ENCODE assay signal across 9 cellular contexts in the genomic region with DNA sequence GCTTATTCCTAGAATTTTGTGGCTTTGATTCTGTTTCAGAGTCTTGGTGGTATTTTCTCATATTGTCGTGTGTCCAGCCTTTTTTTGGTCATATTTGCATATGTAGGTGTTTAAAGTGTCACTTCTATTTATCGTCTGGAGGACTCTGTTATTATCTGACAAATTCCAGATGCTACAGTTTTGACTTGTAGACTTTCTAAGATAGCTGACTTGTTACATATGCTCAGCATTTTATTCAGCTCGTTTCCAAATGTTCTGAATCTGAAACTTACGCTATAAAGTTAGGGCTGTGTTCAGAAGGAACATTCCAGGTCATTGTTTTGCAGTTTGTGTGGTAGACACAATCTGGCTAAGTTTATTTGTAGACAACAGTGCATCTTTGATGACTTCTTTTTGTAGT. TPM values are rescaled to one million over a fixed set of nuclear protein-coding genes. Genes with fewer than 3 reads are reported as not detected.
DNase-seq lines count a peak whose midpoint lies in the region; ATAC-seq, FAIRE-seq and TF ChIP-seq lines count a peak whose summit lies in the region.
"Had no signal": no experiment of that assay in that cellular context is flagged by ENCODE, and none has a peak within 500 bp of the region (broad histone marks: within the 10 kb centered on the region; RNA-seq: fewer than 3 reads in every experiment).

No MANE protein-coding gene starts in this region.

- H3K4me3 ChIP-seq in bronchial epithelial cell (ENCODE audit: low read depth, low read length), result peak overlapping the region; percentile 84
- H3K4me3 ChIP-seq in mononuclear cell (ENCODE audit: low read length), result peak overlapping the region; percentile 82
- H3K4me3 ChIP-seq in aorta (ENCODE audit: low read length in 2 of 2), result peak overlapping the region; percentile 61 to 97

- DNase-seq in stimulated activated naive CD8-positive, alpha-beta T cell treated with anti-CD3 and anti-CD28 coated beads, Interleukin-15, Interleukin-2, amounts not matched to agents 100 U/mL and 50 U/mL, for 24 hours, result no peak
- DNase-seq in bronchial epithelial cell (ENCODE audit: low read depth) (no peak), aorta (no peak), putamen (ENCODE audit: low spot score) (no peak)
- DNase-seq in activated CD4-positive, CD25-positive, alpha-beta regulatory T cell (lab: John Stamatoyannopoulos, UW), result no peak
- DNase-seq: KBM-7 had no signal

- WGBS in aorta, 2 donors, result 5% methylated on average over 4 of the region's 4 CpGs

- ATAC-seq in stimulated activated naive CD8-positive, alpha-beta T cell treated with anti-CD3 and anti-CD28 coated beads, Interleukin-15, Interleukin-2, amounts not matched to agents 100 U/mL and 50 U/mL, for 24 hours, result no peak
- no peak for ATAC-seq in aorta (ENCODE audit: low FRiP score)
- no peak for ATAC-seq in GM18867 (IDR thresholded peaks at IDR 0.05; ENCODE audit: unreplicated experiment)

- H3K27me3 Mint-ChIP-seq in stimulated activated naive CD8-positive, alpha-beta T cell treated with anti-CD3 and anti-CD28 coated beads, Interleukin-15, Interleukin-2, amounts not matched to agents 100 ng/mL and 50 ng/mL, for 24 hours, result no peaks in the 10 kb centered on the region

- intact Hi-C loops in aorta (cut with DNase I), result loop anchor here (5.0 to 10.0 kb wide), 3 partner anchors 56 to 151 kb away; partner anchors contain the start of gene SHQ1 (in 1 of the 2)

- H3K4me3 Mint-ChIP-seq in stimulated activated naive CD8-positive, alpha-beta T cell treated with anti-CD3 and anti-CD28 coated beads, Interleukin-15, Interleukin-2, amounts not matched to agents 100 ng/mL and 50 ng/mL, for 24 hours, result peak overlapping the region; percentile 89

- no peaks in the 10 kb centered on the region for H3K9me3 Mint-ChIP-seq in stimulated activated naive CD8-positive, alpha-beta T cell treated with anti-CD3 and anti-CD28 coated beads, Interleukin-15, Interleukin-2, amounts not matched to agents 100 ng/mL and 50 ng/mL, for 24 hours

- H3K4me1 ChIP-seq in mononuclear cell (ENCODE audit: insufficient read depth, low read length), result peaks cover 45% of the 10 kb centered on the region
- peaks cover 0 to 4% of the 10 kb centered on the region in 2 donors for H3K4me1 ChIP-seq in aorta (ENCODE audit: control insufficient read depth in 1 of 2, insufficient read depth in 2 of 2, low read length in 2 of 2)

- TF ChIP-seq CTCF in bronchial epithelial cell (IDR thresholded peaks at IDR 0.05; ENCODE audit: insufficient read depth, low read length, severe bottlenecking), result no peak

- H3K27me3 ChIP-seq in bronchial epithelial cell (ENCODE audit: control insufficient read depth, insufficient read depth, low read length) (no peaks in the 10 kb centered on the region), mononuclear cell (ENCODE audit: insufficient read depth, low read length) (no peaks in the 10 kb centered on the region), aorta (ENCODE audit: control insufficient read depth in 1 of 2, insufficient read depth in 2 of 2, low read length in 1 of 2) (no peaks in the 10 kb centered on the region)

- no peak overlapping the region for H3K27ac Mint-ChIP-seq in stimulated activated naive CD8-positive, alpha-beta T cell treated with anti-CD3 and anti-CD28 coated beads, Interleukin-15, Interleukin-2, amounts not matched to agents 100 ng/mL and 50 ng/mL, for 24 hours

- H3K27ac ChIP-seq in aorta (ENCODE audit: low read depth in 1 of 2, low read length in 2 of 2), result no peak overlapping the region

- FAIRE-seq in bronchial epithelial cell (lab: Jason Lieb, UNC), result no peak

- H3K36me3 ChIP-seq in bronchial epithelial cell (ENCODE audit: control insufficient read depth, insufficient read depth, low read length) (peaks cover 3% of the 10 kb centered on the region), aorta (ENCODE audit: control insufficient read depth in 1 of 2, insufficient read depth in 2 of 2, low read length in 1 of 2) (peaks cover 0 to 2% of the 10 kb centered on the region in 2 donors)

- peaks cover 61% of the 10 kb centered on the region for H3K4me1 Mint-ChIP-seq in stimulated activated naive CD8-positive, alpha-beta T cell treated with anti-CD3 and anti-CD28 coated beads, Interleukin-15, Interleukin-2, amounts not matched to agents 100 ng/mL and 50 ng/mL, for 24 hours (ENCODE audit: low read depth)

- H3K9me3 ChIP-seq in mononuclear cell (ENCODE audit: low read depth, low read length) (no peaks in the 10 kb centered on the region), aorta (ENCODE audit: control insufficient read depth, low read length) (no peaks in the 10 kb centered on the region)

- H3K36me3 Mint-ChIP-seq in stimulated activated naive CD8-positive, alpha-beta T cell treated with anti-CD3 and anti-CD28 coated beads, Interleukin-15, Interleukin-2, amounts not matched to agents 100 ng/mL and 50 ng/mL, for 24 hours (ENCODE audit: low read depth), result peaks cover 53% of the 10 kb centered on the region

RNA-seq across cellular contexts. Expression of gene PPP4R2, which starts 1.9 kb away (rescaled TPM):
- 82.1 and 117 TPM in 2 replicates for total RNA-seq in bronchial epithelial cell
- total RNA-seq in mononuclear cell, result 74.1 TPM
- total RNA-seq in aorta, result 10 to 100 TPM; 65.4 to 70.7 TPM
- 10 to 100 TPM; 16.0 to 16.2 TPM for polyA plus RNA-seq in aorta
